1 cellular context compared by ENCODE assay signal in the genomic region with DNA sequence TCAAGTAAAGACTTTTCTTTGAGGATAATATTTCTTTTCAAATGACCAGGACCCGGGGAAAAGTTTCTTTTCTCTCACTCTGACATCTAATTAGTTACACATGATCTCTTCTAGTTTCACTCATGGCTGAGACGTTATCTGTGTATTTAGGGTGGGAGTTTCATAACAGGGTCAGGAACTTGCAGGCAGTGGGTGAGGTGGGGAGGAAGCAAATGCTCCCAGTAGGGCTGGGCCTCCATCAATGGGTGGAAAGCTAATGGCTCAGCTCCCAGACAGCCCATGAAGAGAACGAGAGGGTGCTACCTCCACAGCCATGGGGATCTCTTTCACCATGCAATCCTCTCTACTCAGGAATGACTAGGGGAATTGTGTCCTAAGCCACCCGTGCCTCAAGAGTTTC.
TF ChIP-seq lines count a peak whose summit lies in the region.

No MANE protein-coding gene starts in this region.

TF ChIP-seq in WTC11, 78 proteins besides CTCF, POLR2A, EP300 and RAD21 (continued from another document):
- TF ChIP-seq STAT6 (CRISPR knock-in tag; conservative IDR thresholded peaks at IDR 0.05; ENCODE audit: low read depth) (no peak), NFYB (CRISPR knock-in tag; conservative IDR thresholded peaks at IDR 0.05; ENCODE audit: low read depth) (no peak), KAT7 (CRISPR knock-in tag; IDR thresholded peaks at IDR 0.05; ENCODE audit: borderline replicate concordance) (no peak), NR2C2 (CRISPR knock-in tag; IDR thresholded peaks at IDR 0.05) (no peak), SOX15 (CRISPR knock-in tag; IDR thresholded peaks at IDR 0.05) (no peak), PRRX2 (CRISPR knock-in tag; IDR thresholded peaks at IDR 0.05) (no peak), SMAD3 (CRISPR knock-in tag; IDR thresholded peaks at IDR 0.05; ENCODE audit: borderline replicate concordance) (no peak), JUN (CRISPR knock-in tag; IDR thresholded peaks at IDR 0.05) (no peak), TP53 (CRISPR knock-in tag; IDR thresholded peaks at IDR 0.05) (no peak), NR3C1 (CRISPR knock-in tag; conservative IDR thresholded peaks at IDR 0.05; ENCODE audit: low read depth) (no peak), ARID4B (CRISPR knock-in tag; IDR thresholded peaks at IDR 0.05; ENCODE audit: borderline replicate concordance) (no peak), PREB (CRISPR knock-in tag; IDR thresholded peaks at IDR 0.05; ENCODE audit: borderline replicate concordance) (no peak)
- TF ChIP-seq, protein P1, sequence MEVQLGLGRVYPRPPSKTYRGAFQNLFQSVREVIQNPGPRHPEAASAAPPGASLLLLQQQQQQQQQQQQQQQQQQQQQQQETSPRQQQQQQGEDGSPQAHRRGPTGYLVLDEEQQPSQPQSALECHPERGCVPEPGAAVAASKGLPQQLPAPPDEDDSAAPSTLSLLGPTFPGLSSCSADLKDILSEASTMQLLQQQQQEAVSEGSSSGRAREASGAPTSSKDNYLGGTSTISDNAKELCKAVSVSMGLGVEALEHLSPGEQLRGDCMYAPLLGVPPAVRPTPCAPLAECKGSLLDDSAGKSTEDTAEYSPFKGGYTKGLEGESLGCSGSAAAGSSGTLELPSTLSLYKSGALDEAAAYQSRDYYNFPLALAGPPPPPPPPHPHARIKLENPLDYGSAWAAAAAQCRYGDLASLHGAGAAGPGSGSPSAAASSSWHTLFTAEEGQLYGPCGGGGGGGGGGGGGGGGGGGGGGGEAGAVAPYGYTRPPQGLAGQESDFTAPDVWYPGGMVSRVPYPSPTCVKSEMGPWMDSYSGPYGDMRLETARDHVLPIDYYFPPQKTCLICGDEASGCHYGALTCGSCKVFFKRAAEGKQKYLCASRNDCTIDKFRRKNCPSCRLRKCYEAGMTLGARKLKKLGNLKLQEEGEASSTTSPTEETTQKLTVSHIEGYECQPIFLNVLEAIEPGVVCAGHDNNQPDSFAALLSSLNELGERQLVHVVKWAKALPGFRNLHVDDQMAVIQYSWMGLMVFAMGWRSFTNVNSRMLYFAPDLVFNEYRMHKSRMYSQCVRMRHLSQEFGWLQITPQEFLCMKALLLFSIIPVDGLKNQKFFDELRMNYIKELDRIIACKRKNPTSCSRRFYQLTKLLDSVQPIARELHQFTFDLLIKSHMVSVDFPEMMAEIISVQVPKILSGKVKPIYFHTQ (CRISPR knock-in tag; IDR thresholded peaks at IDR 0.05), result no peak
- TF ChIP-seq, protein P2, sequence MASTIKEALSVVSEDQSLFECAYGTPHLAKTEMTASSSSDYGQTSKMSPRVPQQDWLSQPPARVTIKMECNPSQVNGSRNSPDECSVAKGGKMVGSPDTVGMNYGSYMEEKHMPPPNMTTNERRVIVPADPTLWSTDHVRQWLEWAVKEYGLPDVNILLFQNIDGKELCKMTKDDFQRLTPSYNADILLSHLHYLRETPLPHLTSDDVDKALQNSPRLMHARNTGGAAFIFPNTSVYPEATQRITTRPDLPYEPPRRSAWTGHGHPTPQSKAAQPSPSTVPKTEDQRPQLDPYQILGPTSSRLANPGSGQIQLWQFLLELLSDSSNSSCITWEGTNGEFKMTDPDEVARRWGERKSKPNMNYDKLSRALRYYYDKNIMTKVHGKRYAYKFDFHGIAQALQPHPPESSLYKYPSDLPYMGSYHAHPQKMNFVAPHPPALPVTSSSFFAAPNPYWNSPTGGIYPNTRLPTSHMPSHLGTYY (CRISPR knock-in tag; IDR thresholded peaks at IDR 0.05), result no peak
